In the genomic region with DNA sequence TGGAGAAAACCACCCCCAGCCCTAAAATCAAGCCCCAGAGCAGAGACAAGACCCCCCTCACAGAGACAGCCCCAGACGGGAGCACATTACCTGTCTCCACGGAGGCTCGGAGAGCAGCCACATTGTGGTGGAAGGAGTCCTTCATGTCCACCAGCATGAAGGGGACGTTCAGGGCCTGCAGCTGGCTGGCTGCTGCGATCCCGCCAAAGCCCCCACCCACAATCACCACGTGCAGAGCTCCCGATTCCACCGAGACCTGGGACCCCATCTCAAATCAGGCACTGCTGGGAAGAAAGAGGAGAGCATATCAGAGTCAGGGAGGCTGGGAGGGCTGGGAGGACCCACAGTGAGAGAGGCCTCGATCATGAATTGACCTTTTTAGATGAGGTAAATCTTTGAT, we compare ENCODE assay signal across 28 cellular contexts.
"Had no signal": no experiment of that assay in that cellular context is flagged by ENCODE, and none has a peak within 500 bp of the region (broad histone marks: within the 10 kb centered on the region; RNA-seq: fewer than 3 reads in every experiment).

No MANE protein-coding gene starts in this region.

- H3K4me3 Mint-ChIP-seq: stimulated activated memory B cell treated with anti-CD40 and anti-IgM and Interleukin-4, amounts not matched to agents 10 μg/mL and 1 μg/mL and 100 μg/mL, for 72 hours; stimulated activated naive B cell treated with anti-CD40 and anti-IgM and Interleukin-4, amounts not matched to agents 10 μg/mL and 1 μg/mL and 100 μg/mL, for 72 hours; stimulated activated naive CD8-positive, alpha-beta T cell treated with anti-CD3 and anti-CD28 coated beads, Interleukin-15, amount 100 ng/mL, for 72 hours; stimulated activated naive CD8-positive, alpha-beta T cell treated with anti-CD3 and anti-CD28 coated beads, Interleukin-15, Interleukin-2, amounts not matched to agents 100 ng/mL and 50 ng/mL, for 24 hours; type B pancreatic cell had no signal

- DNase-seq: stimulated activated CD4-positive, alpha-beta T cell treated with anti-CD3 and anti-CD28 coated beads, Interleukin-2, amount 100 ng/mL, for 24 hours; stimulated activated CD4-positive, alpha-beta T cell treated with anti-CD3 and anti-CD28 coated beads, Interleukin-2, amount 100 ng/mL, for 48 hours; stimulated activated CD4-positive, alpha-beta T cell treated with anti-CD3 and anti-CD28 coated beads, Interleukin-4, amount 100 ng/mL, for 1 hour; stimulated activated CD4-positive, alpha-beta T cell treated with anti-CD3 and anti-CD28 coated beads, Interleukin-4, amount 100 ng/mL, for 24 hours; stimulated activated CD4-positive, alpha-beta T cell treated with anti-CD3 and anti-CD28 coated beads, Interleukin-4, amount 100 ng/mL, for 4 hours; stimulated activated CD8-positive, alpha-beta memory T cell treated with anti-CD3 and anti-CD28 coated beads, Interleukin-4, amount 100 ng/mL, for 48 hours; stimulated activated naive B cell treated with anti-CD40 and anti-IgM and Interleukin-4, amounts not matched to agents 10 μg/mL and 1 μg/mL and 100 μg/mL, for 72 hours; stimulated activated naive CD4-positive, alpha-beta T cell; stimulated activated naive CD4-positive, alpha-beta T cell treated with Interleukin-2 at 50 U/mL for 16 hours; stimulated activated naive CD8-positive, alpha-beta T cell treated with anti-CD3 and anti-CD28 coated beads, Interleukin-15, amount 100 ng/mL, for 72 hours; stimulated activated naive CD8-positive, alpha-beta T cell treated with anti-CD3 and anti-CD28 coated beads, Interleukin-15, Interleukin-2, amounts not matched to agents 100 U/mL and 50 U/mL, for 24 hours; stomach; substantia nigra; testis; thyroid gland; tibial artery; transverse colon; trophoblast cell; upper lobe of right lung; uterus had no signal

- H3K9me3 Mint-ChIP-seq: stimulated activated memory B cell treated with anti-CD40 and anti-IgM and Interleukin-4, amounts not matched to agents 10 μg/mL and 1 μg/mL and 100 μg/mL, for 72 hours; stimulated activated naive B cell treated with anti-CD40 and anti-IgM and Interleukin-4, amounts not matched to agents 10 μg/mL and 1 μg/mL and 100 μg/mL, for 72 hours; stimulated activated naive CD8-positive, alpha-beta T cell treated with anti-CD3 and anti-CD28 coated beads, Interleukin-15, amount 100 ng/mL, for 72 hours; stimulated activated naive CD8-positive, alpha-beta T cell treated with anti-CD3 and anti-CD28 coated beads, Interleukin-15, Interleukin-2, amounts not matched to agents 100 ng/mL and 50 ng/mL, for 24 hours; type B pancreatic cell had no signal

- H3K36me3 Mint-ChIP-seq: type B pancreatic cell had no signal

- H3K4me3 ChIP-seq: stomach, suprapubic skin, testis, thoracic aorta, thyroid gland, tibial artery, tibial nerve, transverse colon, upper lobe of left lung, upper lobe of right lung, uterus, vagina had no signal

- H3K27me3 Mint-ChIP-seq: stimulated activated memory B cell treated with anti-CD40 and anti-IgM and Interleukin-4, amounts not matched to agents 10 μg/mL and 1 μg/mL and 100 μg/mL, for 72 hours; stimulated activated naive B cell treated with anti-CD40 and anti-IgM and Interleukin-4, amounts not matched to agents 10 μg/mL and 1 μg/mL and 100 μg/mL, for 72 hours; stimulated activated naive CD8-positive, alpha-beta T cell treated with anti-CD3 and anti-CD28 coated beads, Interleukin-15, amount 100 ng/mL, for 72 hours; stimulated activated naive CD8-positive, alpha-beta T cell treated with anti-CD3 and anti-CD28 coated beads, Interleukin-15, Interleukin-2, amounts not matched to agents 100 ng/mL and 50 ng/mL, for 24 hours; type B pancreatic cell had no signal

- ATAC-seq: stimulated activated memory B cell treated with anti-CD40 and anti-IgM and Interleukin-4, amounts not matched to agents 10 μg/mL and 1 μg/mL and 100 μg/mL, for 72 hours; stimulated activated naive B cell treated with anti-CD40 and anti-IgM and Interleukin-4, amounts not matched to agents 10 μg/mL and 1 μg/mL and 100 μg/mL, for 72 hours; stimulated activated naive CD8-positive, alpha-beta T cell treated with anti-CD3 and anti-CD28 coated beads, Interleukin-15, amount 100 ng/mL, for 72 hours; stimulated activated naive CD8-positive, alpha-beta T cell treated with anti-CD3 and anti-CD28 coated beads, Interleukin-15, Interleukin-2, amounts not matched to agents 100 U/mL and 50 U/mL, for 24 hours; upper lobe of right lung had no signal

- H3K36me3 ChIP-seq: uterus had no signal

- H3K4me1 ChIP-seq: stomach, testis, tibial artery, tibial nerve, transverse colon, upper lobe of left lung, upper lobe of right lung, uterus, vagina had no signal

- H3K9me3 ChIP-seq: stomach, suprapubic skin, testis, thoracic aorta, thyroid gland, tibial artery, tibial nerve, transverse colon, upper lobe of left lung, upper lobe of right lung, uterus, vagina had no signal

- H3K27me3 ChIP-seq: stomach, suprapubic skin, testis, thyroid gland, tibial artery, tibial nerve, transverse colon, upper lobe of left lung, upper lobe of right lung, uterus, vagina had no signal

- H3K27ac Mint-ChIP-seq: stimulated activated memory B cell treated with anti-CD40 and anti-IgM and Interleukin-4, amounts not matched to agents 10 μg/mL and 1 μg/mL and 100 μg/mL, for 72 hours; stimulated activated naive B cell treated with anti-CD40 and anti-IgM and Interleukin-4, amounts not matched to agents 10 μg/mL and 1 μg/mL and 100 μg/mL, for 72 hours; stimulated activated naive CD8-positive, alpha-beta T cell treated with anti-CD3 and anti-CD28 coated beads, Interleukin-15, amount 100 ng/mL, for 72 hours; stimulated activated naive CD8-positive, alpha-beta T cell treated with anti-CD3 and anti-CD28 coated beads, Interleukin-15, Interleukin-2, amounts not matched to agents 100 ng/mL and 50 ng/mL, for 24 hours; type B pancreatic cell had no signal

- H3K27ac ChIP-seq: stomach, suprapubic skin, testis, thoracic aorta, thyroid gland, tibial artery, tibial nerve, transverse colon, upper lobe of left lung, upper lobe of right lung, uterus, vagina had no signal
